8 cellular contexts compared by ENCODE assay signal in genomic region chr6:53651764-53652401, GRCh38. TPM values are rescaled to one million over a fixed set of nuclear protein-coding genes. Genes with fewer than 3 reads are reported as not detected.
DNase-seq lines count a peak whose midpoint lies in the region; ATAC-seq and TF ChIP-seq lines count a peak whose summit lies in the region.

No MANE protein-coding gene starts in this region.

- no peaks in the 10 kb centered on the region for H3K36me3 Mint-ChIP-seq in CD8-positive, alpha-beta T cell

- H3K36me3 ChIP-seq in CD8-positive, alpha-beta T cell (ENCODE audit: insufficient read depth, low read length), result no peaks in the 10 kb centered on the region
- no peaks in the 10 kb centered on the region for H3K36me3 ChIP-seq in NT2/D1 (ENCODE audit: insufficient read depth, insufficient read length, low read length)
- H3K36me3 ChIP-seq in esophagus squamous epithelium, result no peaks in the 10 kb centered on the region

- H3K27me3 Mint-ChIP-seq in CD8-positive, alpha-beta T cell (ENCODE audit: low read depth), result no peaks in the 10 kb centered on the region

- H3K27ac Mint-ChIP-seq in CD8-positive, alpha-beta T cell, result peak overlapping the region; percentile 89

- ATAC-seq in CD8-positive, alpha-beta T cell, result peak; percentile 86
- ATAC-seq in GM19467 (IDR thresholded peaks at IDR 0.05; ENCODE audit: unreplicated experiment) (peak; percentile 65), HG03575 (IDR thresholded peaks at IDR 0.05; ENCODE audit: extremely low read depth, insufficient number of reproducible peaks, low FRiP score, unreplicated experiment) (peak; percentile 25)

- peaks cover 32% of the 10 kb centered on the region for H3K4me1 ChIP-seq in CD8-positive, alpha-beta T cell (ENCODE audit: insufficient read depth, low read length)
- H3K4me1 ChIP-seq in NT2/D1 (ENCODE audit: insufficient read depth, insufficient read length) (no peaks in the 10 kb centered on the region), esophagus squamous epithelium (peaks cover 11 to 37% (median 14%) of the 10 kb centered on the region in 3 donors)

- no peaks in the 10 kb centered on the region for H3K9me3 ChIP-seq in CD8-positive, alpha-beta T cell (ENCODE audit: low read length)
- H3K9me3 ChIP-seq in NT2/D1 (ENCODE audit: insufficient read depth, low read length) (no peaks in the 10 kb centered on the region), esophagus squamous epithelium (no peaks in the 10 kb centered on the region)

- POLR2A ChIA-PET in CD8-positive, alpha-beta T cell (lab: Charles Lee), result interaction anchor here (0.7 to 1.9 kb wide), 11 partner anchors 9 to 292 kb away, joined by 3 to 18 read pairs (median 4); partner anchors contain the start of genes GCLC and LRRC1

- no peaks in the 10 kb centered on the region for H3K27me3 ChIP-seq in CD8-positive, alpha-beta T cell (ENCODE audit: insufficient read depth, low read length)
- peaks cover 12% of the 10 kb centered on the region for H3K27me3 ChIP-seq in NT2/D1 (ENCODE audit: insufficient read depth, insufficient read length)
- peaks cover 0 to 10% (median 0%) of the 10 kb centered on the region in 4 donors for H3K27me3 ChIP-seq in esophagus squamous epithelium

- H3K9me3 Mint-ChIP-seq in CD8-positive, alpha-beta T cell, result no peaks in the 10 kb centered on the region

- CTCF ChIA-PET in CD8-positive, alpha-beta T cell (lab: Charles Lee), result interaction anchor here (0.6 to 6.8 kb wide), 29 partner anchors 9 to 643 kb away, joined by 3 to 98 read pairs (median 4); partner anchors contain the start of gene GCLC

- peak overlapping the region; percentile 67 for H3K4me3 ChIP-seq in CD8-positive, alpha-beta T cell (ENCODE audit: low read depth, low read length)
- H3K4me3 ChIP-seq in NT2/D1 (ENCODE audit: insufficient read length, low read depth) (peak overlapping the region; percentile 78), esophagus squamous epithelium (peak overlapping the region; percentile 49 to 71 (median 63))

- peak overlapping the region; percentile 54 for H3K27ac ChIP-seq in CD8-positive, alpha-beta T cell (ENCODE audit: low read depth, low read length)
- H3K27ac ChIP-seq in esophagus squamous epithelium, result peak overlapping the region; percentile 22 to 83 (median 69)

- DNase-seq in CD8-positive, alpha-beta T cell, result peak; percentile 57 to 87 (median 78)
- DNase-seq in NT2/D1 (ENCODE audit: low read depth, low spot score), result peak; percentile 38
- peak; percentile 73 for DNase-seq in activated T-cell treated with anti-CD3 and anti-CD28 coated beads for 48 hours (ENCODE audit: low read depth)
- DNase-seq in esophagus squamous epithelium (lab: John Stamatoyannopoulos, UW), result peak; percentile 28
- DNase-seq in myocyte (ENCODE audit: low read depth), result peak; percentile 29
- DNase-seq in stimulated activated CD8-positive, alpha-beta memory T cell treated with anti-CD3 and anti-CD28 coated beads, Interleukin-7, amount 100 ng/mL, for 24 hours (ENCODE audit: low read depth), result peak; percentile 47

- H3K4me3 Mint-ChIP-seq in CD8-positive, alpha-beta T cell, result peak overlapping the region; percentile 91

- H3K9ac ChIP-seq in NT2/D1 (ENCODE audit: insufficient read length, low read depth), result peak overlapping the region; percentile 86

- intact Hi-C loops in CD8-positive, alpha-beta T cell (cut with DNase I, micrococcal nuclease), result loop anchor here (1.0 to 10.0 kb wide), 13 partner anchors 73 to 1235 kb away; partner anchors contain the start of genes GSTA4 (in 2 of the 2), ELOVL5 (in 1 of the 2), FBXO9 (in 1 of the 2) and TRAM2 (in 1 of the 2)
- intact Hi-C loops in esophagus squamous epithelium (cut with DNase I), result no loop called here

- TF ChIP-seq CTCF in CD8-positive, alpha-beta T cell (IDR thresholded peaks at IDR 0.05), result no peak
- TF ChIP-seq CTCF in esophagus squamous epithelium (IDR thresholded peaks at IDR 0.05), result peak; percentile 22 to 47 (median 40)

- H3K4me1 Mint-ChIP-seq in CD8-positive, alpha-beta T cell (ENCODE audit: low read depth), result peaks cover 32% of the 10 kb centered on the region

- TF ChIP-seq POLR2A in esophagus squamous epithelium (IDR thresholded peaks at IDR 0.05), result peak in 1 of 4 donors; percentile 41

- 0% methylated on average over 4 to 16 of the region's 68 CpGs for WGBS in esophagus squamous epithelium, 2 donors

RNA-seq across cellular contexts. Expression of gene KLHL31, which starts 13.7 kb away (rescaled TPM):
- total RNA-seq in CD8-positive, alpha-beta T cell, result under 1 TPM; 0.08 to 0.14 TPM
- total RNA-seq in esophagus squamous epithelium (under 1 TPM; 0.04 to 0.57 (median 0.29) TPM), myocyte (37.4 and 49.4 TPM in 2 replicates)
- polyA plus RNA-seq in myocyte (2012), result 3.2 TPM

Comparison
In these comparisons a context has a peak if more than half of its experiments do, and no peak if none do; other contexts are left out.
1. Peak in every context shown above with its lines: DNase-seq, ATAC-seq, H3K4me3 ChIP-seq and H3K27ac ChIP-seq.
2. ATAC-seq: peak in every context shown above with its lines; median percentile 86 in CD8-positive, alpha-beta T cell; 65 in GM19467; 25 in HG03575.
3. DNase-seq: peak in every context shown above with its lines; median percentile 78 in CD8-positive, alpha-beta T cell; 73 in activated T-cell treated with anti-CD3 and anti-CD28 coated beads for 48 hours; 47 in stimulated activated CD8-positive, alpha-beta memory T cell treated with anti-CD3 and anti-CD28 coated beads, Interleukin-7, amount 100 ng/mL, for 24 hours; 38 in NT2/D1; 29 in myocyte; 28 in esophagus squamous epithelium.
4. RNA of gene KLHL31, which starts 13.7 kb away (total RNA-seq): 37.4 to 49.4 TPM in myocyte; 0.04 to 0.57 TPM in esophagus squamous epithelium and 0.08 to 0.14 TPM in CD8-positive, alpha-beta T cell; every median in the first group is over 10 times any median in the second.